15 cellular contexts compared by ENCODE assay signal in the genomic region with DNA sequence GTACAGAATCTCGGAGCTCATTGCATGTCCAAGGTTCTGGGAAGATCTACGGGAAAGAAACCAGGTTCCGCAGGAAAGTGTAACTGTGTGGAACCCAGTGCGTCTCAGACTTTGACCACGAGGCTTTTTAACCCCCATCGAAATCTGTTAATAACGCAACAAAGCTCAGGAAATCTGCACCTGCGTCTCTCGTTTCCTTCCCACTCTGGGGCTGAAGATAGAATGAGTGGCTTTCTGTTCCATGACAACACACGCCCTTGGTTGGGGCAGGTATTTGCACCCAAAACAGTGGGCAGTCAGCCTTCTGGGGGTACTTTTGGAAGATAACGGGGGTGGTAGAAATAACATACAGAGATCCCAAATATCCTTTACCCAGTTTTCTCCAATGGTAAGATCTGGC. TPM values are rescaled to one million over a fixed set of nuclear protein-coding genes. Genes with fewer than 3 reads are reported as not detected.
DNase-seq lines count a peak whose midpoint lies in the region; ATAC-seq and TF ChIP-seq lines count a peak whose summit lies in the region.
"Had no signal": no experiment of that assay in that cellular context is flagged by ENCODE, and none has a peak within 500 bp of the region (broad histone marks: within the 10 kb centered on the region; RNA-seq: fewer than 3 reads in every experiment).

No MANE protein-coding gene starts in this region.

- intact Hi-C loops in sciatic nerve (cut with DNase I), result no loop called here

- peak overlapping the region; percentile 80 for H3K4me2 ChIP-seq in MM.1S (ENCODE audit: low read depth, low read length)
- H3K4me2 ChIP-seq: A549 had no signal

- no peaks in the 10 kb centered on the region for H3K27me3 ChIP-seq in MM.1S (replicated peaks; ENCODE audit: insufficient read depth, low read length)
- H3K27me3 ChIP-seq in duodenal mucosa (ENCODE audit: control insufficient read depth in 1 of 2, insufficient read depth in 2 of 2, low read length in 2 of 2), result no peaks in the 10 kb centered on the region
- H3K27me3 ChIP-seq: BE2C had no signal

- H3K4me1 ChIP-seq in MM.1S (ENCODE audit: low read length) (peaks cover 37% of the 10 kb centered on the region), duodenal mucosa (ENCODE audit: control insufficient read depth in 1 of 2, insufficient read depth in 2 of 2, low read length in 2 of 2) (peaks cover 37 to 44% of the 10 kb centered on the region in 2 donors)
- H3K4me1 ChIP-seq: A549, BE2C had no signal

- ATAC-seq in sciatic nerve (no peak), GM18519 (IDR thresholded peaks at IDR 0.05; ENCODE audit: low FRiP score, unreplicated experiment) (no peak)
- ATAC-seq: A549; CD8-positive, alpha-beta T cell had no signal

- no peaks in the 10 kb centered on the region for H3K9me2 ChIP-seq in MM.1S (replicated peaks; ENCODE audit: insufficient read depth, low read length)

- H2AFZ ChIP-seq in MM.1S (ENCODE audit: low read length), result peak overlapping the region; percentile 57; the same call in 1 of the 2 replicates

- peak overlapping the region; percentile 84 for H3K27ac ChIP-seq in MM.1S (ENCODE audit: low read length)
- H3K27ac ChIP-seq in duodenal mucosa (ENCODE audit: low read depth, low read length), result no peak overlapping the region
- H3K27ac ChIP-seq: A549 had no signal

- H3K9ac ChIP-seq in MM.1S (ENCODE audit: low read length) (peak overlapping the region; percentile 55), duodenal mucosa (ENCODE audit: low read depth in 1 of 2, low read length in 2 of 2) (no peak overlapping the region)

- peak overlapping the region; percentile 29 for H3K4me3 ChIP-seq in MM.1S (ENCODE audit: low read length)
- H3K4me3 ChIP-seq in duodenal mucosa (ENCODE audit: low read depth in 1 of 2, low read length in 2 of 2), result peak overlapping the region; percentile 0 to 8
- H3K4me3 ChIP-seq: A549 had no signal

- no peaks in the 10 kb centered on the region for H3K79me2 ChIP-seq in MM.1S (ENCODE audit: low read length)

- peaks cover 17% of the 10 kb centered on the region for H3F3A ChIP-seq in MM.1S (ENCODE audit: insufficient read depth, low read length)

- no peaks in the 10 kb centered on the region for H3K9me3 ChIP-seq in MM.1S (replicated peaks; ENCODE audit: insufficient read depth, low read length)
- peaks cover 0 to 3% of the 10 kb centered on the region in 2 donors for H3K9me3 ChIP-seq in duodenal mucosa (ENCODE audit: control insufficient read depth in 1 of 2, low read length in 2 of 2)
- H3K9me3 ChIP-seq: A549, BE2C had no signal

- H3K36me3 ChIP-seq in MM.1S (replicated peaks; ENCODE audit: insufficient read depth, low read length) (no peaks in the 10 kb centered on the region), duodenal mucosa (ENCODE audit: control insufficient read depth in 1 of 2, insufficient read depth in 2 of 2, low read length in 2 of 2) (no peaks in the 10 kb centered on the region)
- H3K36me3 ChIP-seq: BE2C had no signal

- TF ChIP-seq CTCF in MM.1S (IDR thresholded peaks at IDR 0.05; ENCODE audit: low read length), result no peak

- H4K20me1 ChIP-seq in MM.1S (ENCODE audit: insufficient read depth, low read length), result no peaks in the 10 kb centered on the region

- DNase-seq in MM.1S (peak; percentile 60), sciatic nerve (ENCODE audit: low spot score) (peak; percentile 14), NCI-H1092 treated with DMSO at 0.1 percent for 48 hours (lab: John Stamatoyannopoulos, UW) (no peak), NCI-H510A (lab: John Stamatoyannopoulos, UW) (no peak)
- DNase-seq: BE2C; CD8-positive, alpha-beta T cell; COR-L47; DMS153; DMS79 treated with DMSO at 0.1 percent for 48 hours; EL; GOT3; H9 had no signal

RNA-seq across cellular contexts. Expression of gene ISX, which starts 38.5 kb away (rescaled TPM):
- total RNA-seq in sciatic nerve, result not detected
- total RNA-seq: CD8-positive, alpha-beta T cell; H9 had no signal

Comparison
In these comparisons a context has a peak if more than half of its experiments do, and no peak if none do; other contexts are left out.
1. DNase-seq: peak in MM.1S (single experiment) and sciatic nerve (single experiment); none in NCI-H1092 treated with DMSO at 0.1 percent for 48 hours (single experiment) and NCI-H510A (single experiment).